8 cellular contexts compared by ENCODE assay signal in the genomic region with DNA sequence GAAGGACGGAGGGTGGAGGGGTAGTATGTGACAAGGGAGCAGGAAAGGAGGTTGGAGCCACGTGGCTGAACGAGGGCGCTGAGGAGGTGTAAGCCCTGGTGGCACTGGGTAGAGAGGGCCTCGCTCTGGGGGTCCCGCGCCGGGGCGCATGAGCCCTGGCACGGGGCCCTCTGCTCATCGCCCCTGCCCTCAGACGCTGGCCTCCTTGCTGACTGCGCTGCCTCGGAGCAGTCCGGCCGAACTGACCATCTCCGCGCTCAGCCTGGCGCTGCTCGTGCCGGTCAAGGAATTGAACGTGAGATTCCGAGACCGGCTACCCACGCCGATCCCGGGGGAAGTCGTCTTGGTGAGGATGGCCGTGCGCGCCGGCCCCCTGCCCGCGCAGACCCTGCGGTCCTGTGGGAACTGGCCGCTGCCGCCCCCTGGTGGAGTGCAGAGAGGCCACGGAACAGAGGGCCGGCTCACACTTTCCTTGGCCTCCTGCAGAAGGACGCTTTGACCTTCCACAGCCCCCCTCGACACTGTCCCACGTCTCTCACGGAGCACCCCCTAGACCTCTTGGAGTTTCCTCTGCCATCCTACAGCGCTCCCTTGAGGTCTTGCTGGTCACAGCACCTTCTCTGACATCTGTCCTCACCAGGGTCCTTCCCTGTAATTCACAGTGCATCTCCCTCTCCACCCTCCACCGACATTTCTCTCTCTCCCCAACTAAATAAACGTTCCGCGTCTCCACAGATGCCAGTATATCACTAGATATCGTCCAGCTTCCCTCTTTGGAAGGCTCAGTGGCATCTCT. TPM values are rescaled to one million over a fixed set of nuclear protein-coding genes. Genes with fewer than 3 reads are reported as not detected.
A peak's percentile ranks its signal among the peaks of the same experiment; 100 is the strongest.
DNase-seq lines count a peak whose midpoint lies in the region; ATAC-seq and TF ChIP-seq lines count a peak whose summit lies in the region.

No MANE protein-coding gene starts in this region.

- peak overlapping the region; percentile 78 for H3K4me3 Mint-ChIP-seq in T-helper 1 cell treated with Interleukin-12 subunit alpha and Interleukin-12 subunit beta and Interleukin-4 antibody, amounts not matched to agents 30 μg/mL and 1 μg/mL, for 36 hours

- peak overlapping the region; percentile 24 for H3K4me3 ChIP-seq in HL-60 (replicated peaks; ENCODE audit: insufficient read depth, low read length)
- no peak overlapping the region for H3K4me3 ChIP-seq in body of pancreas
- H3K4me3 ChIP-seq in iPS-20b (ENCODE audit: low read length), result peak overlapping the region; percentile 48; the same call in 1 of the 2 replicates

- peak; percentile 95 for TF ChIP-seq CTCF in GM10248 (IDR thresholded peaks at IDR 0.05; ENCODE audit: control extremely low read depth, extremely low read depth, low read depth, missing control alignments)
- peak; percentile 91 for TF ChIP-seq CTCF in HL-60 (IDR thresholded peaks at IDR 0.05; ENCODE audit: insufficient read depth, low read length)
- TF ChIP-seq CTCF in body of pancreas (IDR thresholded peaks at IDR 0.05), result peak; percentile 80 to 90 (median 87)

- H3K4me1 ChIP-seq in body of pancreas (peaks cover 21% of the 10 kb centered on the region), iPS-20b (ENCODE audit: insufficient read depth, low read length) (no peaks in the 10 kb centered on the region)

- H3K36me3 Mint-ChIP-seq in T-helper 1 cell treated with Interleukin-12 subunit alpha and Interleukin-12 subunit beta and Interleukin-4 antibody, amounts not matched to agents 30 μg/mL and 1 μg/mL, for 36 hours (ENCODE audit: low read depth), result peaks cover 1% of the 10 kb centered on the region

- WGBS in body of pancreas, 2 donors, result 1% methylated on average over 23 to 48 of the region's 49 CpGs

- no peaks in the 10 kb centered on the region for H3K9me3 Mint-ChIP-seq in T-helper 1 cell treated with Interleukin-12 subunit alpha and Interleukin-12 subunit beta and Interleukin-4 antibody, amounts not matched to agents 30 μg/mL and 1 μg/mL, for 36 hours

- no peak overlapping the region for H3K9ac ChIP-seq in iPS-20b (ENCODE audit: low read depth, low read length)

- ATAC-seq in body of pancreas (peak; percentile 77), GM18519 (IDR thresholded peaks at IDR 0.05; ENCODE audit: low FRiP score, unreplicated experiment) (no peak), HG03342 (IDR thresholded peaks at IDR 0.05; ENCODE audit: unreplicated experiment) (no peak)

- H3K27ac Mint-ChIP-seq in T-helper 1 cell treated with Interleukin-12 subunit alpha and Interleukin-12 subunit beta and Interleukin-4 antibody, amounts not matched to agents 30 μg/mL and 1 μg/mL, for 36 hours, result no peak overlapping the region

- POLR2A ChIA-PET in GM10248 (lab: Yijun Ruan, JAX), result no interaction called here

- H3K9me3 ChIP-seq in body of pancreas, result no peaks in the 10 kb centered on the region
- H3K9me3 ChIP-seq in iPS-20b (ENCODE audit: insufficient read depth, low read depth, low read length), result peaks cover 7% of the 10 kb centered on the region; the same call in 1 of the 2 replicates

- CTCF ChIA-PET in GM10248 (lab: Yijun Ruan, JAX), result interaction anchor here (0.7 to 8.9 kb wide), 25 partner anchors 7 to 166 kb away, joined by 3 to 155 read pairs (median 5); a partner anchor contains a TSS

- peak; percentile 83 for DNase-seq in GM10248 (ENCODE audit: extremely low spot score)
- DNase-seq in HL-60 (ENCODE audit: low read depth in 1 of 2, low spot score in 1 of 2), result peak in 1 of 2 experiments; percentile 36
- peak; percentile 50 to 73 (median 68) for DNase-seq in body of pancreas
- DNase-seq in stimulated activated CD4-positive, alpha-beta T cell treated with anti-CD3 and anti-CD28 coated beads, Interleukin-12 subunit alpha, Interleukin-12 subunit beta, amount 100 ng/mL, for 4 hours, result peak; percentile 66

- no peak overlapping the region for H3K27ac ChIP-seq in HL-60 (replicated peaks)
- H3K27ac ChIP-seq in body of pancreas, result no peak overlapping the region
- no peak overlapping the region for H3K27ac ChIP-seq in iPS-20b (ENCODE audit: low read length)

- peaks cover 18% of the 10 kb centered on the region for H3K4me1 Mint-ChIP-seq in T-helper 1 cell treated with Interleukin-12 subunit alpha and Interleukin-12 subunit beta and Interleukin-4 antibody, amounts not matched to agents 30 μg/mL and 1 μg/mL, for 36 hours (ENCODE audit: low read depth)

- no peak for TF ChIP-seq POLR2A in body of pancreas (IDR thresholded peaks at IDR 0.05)

- intact Hi-C loops in body of pancreas (cut with DNase I), result loop anchor here (2.0 kb wide), 1 partner anchor 41 kb away; no protein-coding TSS in a partner anchor

- H3K36me3 ChIP-seq in body of pancreas (replicated peaks in 1 of 2; ENCODE audit: insufficient read depth in 1 of 2, low read depth in 2 of 2) (no peaks in the 10 kb centered on the region), iPS-20b (ENCODE audit: insufficient read depth, low read depth, low read length) (no peaks in the 10 kb centered on the region)

- H3K27me3 ChIP-seq in HL-60 (ENCODE audit: insufficient read depth, poor library complexity, severe bottlenecking) (peaks cover 65% of the 10 kb centered on the region), body of pancreas (peaks cover 0 to 23% of the 10 kb centered on the region in 2 donors), iPS-20b (ENCODE audit: insufficient read depth, low read length) (peaks cover 100% of the 10 kb centered on the region)

- peaks cover 98% of the 10 kb centered on the region for H3K27me3 Mint-ChIP-seq in T-helper 1 cell treated with Interleukin-12 subunit alpha and Interleukin-12 subunit beta and Interleukin-4 antibody, amounts not matched to agents 30 μg/mL and 1 μg/mL, for 36 hours (ENCODE audit: low read depth)

RNA-seq across cellular contexts. Expression of a gene that starts 10.5 kb away (rescaled TPM):
- total RNA-seq in body of pancreas, result 10 to 100 TPM; 10.1 to 10.9 TPM

RNA-seq across cellular contexts. Expression of a gene that starts 11.3 kb away (rescaled TPM):
- under 1 TPM in 1 of 2 donors, not detected in 1; 0.78 TPM for total RNA-seq in body of pancreas

RNA-seq across cellular contexts. Expression of a gene that starts 17.1 kb away (rescaled TPM):
- total RNA-seq in body of pancreas, result 10 to 100 TPM in 1 of 2 donors, 1 to 10 TPM in 1; 4.6 to 12.2 TPM

RNA-seq across cellular contexts. Expression of a gene that starts 30.7 kb away (rescaled TPM):
- 10 to 100 TPM; 12.2 to 48.0 TPM for total RNA-seq in body of pancreas

Comparison
In these comparisons a context has a peak if more than half of its experiments do, and no peak if none do; other contexts are left out.
1. H3K4me3 ChIP-seq: peak in HL-60 (single experiment) and iPS-20b (single experiment); none in body of pancreas (0 of 2).
2. Peak in every context shown above with its lines, with median percentiles within 50 percentile points of each other: CTCF ChIP-seq.